ENCODE assay signal across 9 cellular contexts in the genomic region with DNA sequence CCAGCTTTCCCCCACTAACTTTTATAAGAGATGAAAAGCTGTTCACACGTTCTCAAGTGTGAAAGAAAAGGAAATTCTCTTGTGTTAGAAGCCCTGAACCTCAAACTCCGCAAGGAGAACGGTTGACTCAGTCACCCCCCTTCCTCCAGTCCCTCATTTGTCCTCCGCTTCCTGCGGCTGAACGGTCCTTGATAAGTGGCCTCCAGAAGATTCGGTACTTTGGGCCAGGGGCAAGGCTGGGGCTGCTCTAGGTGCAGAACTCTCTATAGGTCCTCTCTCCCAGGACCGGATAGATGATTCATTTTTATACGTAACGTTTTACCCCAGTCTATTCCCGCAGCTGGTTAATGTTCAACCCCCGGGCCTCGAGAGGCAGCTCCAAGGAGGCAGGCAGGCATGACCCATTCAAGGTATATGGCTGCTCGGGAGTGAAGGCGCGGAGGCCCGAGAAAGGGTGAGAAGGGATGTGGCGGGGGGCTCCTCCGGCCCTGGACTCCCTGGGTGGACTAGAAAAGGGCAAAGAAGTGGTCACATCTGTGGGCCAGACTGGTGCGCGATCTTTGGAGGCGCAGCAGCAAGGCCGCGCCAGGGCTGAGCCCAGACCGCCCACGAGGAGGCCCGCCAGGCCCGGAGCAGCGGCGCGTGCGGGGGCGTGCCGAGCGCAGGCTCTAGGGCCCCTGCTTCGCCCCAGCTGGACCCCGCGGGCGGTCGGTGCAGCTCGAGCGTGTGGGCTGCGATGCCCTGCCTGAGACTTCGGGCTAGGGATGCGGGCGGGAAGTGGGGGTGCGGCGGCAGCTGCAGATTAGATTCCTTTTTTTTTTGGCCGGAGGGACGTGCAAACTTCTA. TPM values are rescaled to one million over a fixed set of nuclear protein-coding genes. Genes with fewer than 3 reads are reported as not detected.
A peak's percentile ranks its signal among the peaks of the same experiment; 100 is the strongest.
DNase-seq lines count a peak whose midpoint lies in the region; ATAC-seq and FAIRE-seq lines count a peak whose summit lies in the region.
"Had no signal": no experiment of that assay in that cellular context is flagged by ENCODE, and none has a peak within 500 bp of the region (broad histone marks: within the 10 kb centered on the region; RNA-seq: fewer than 3 reads in every experiment).

No MANE protein-coding gene starts in this region.

- DNase-seq in GM03348 (ENCODE audit: low spot score) (peak; percentile 51), left colon (peak; percentile 56 to 61), NCI-H2107 treated with DMSO at 0.1 percent for 48 hours (lab: John Stamatoyannopoulos, UW; ENCODE audit: unreplicated experiment) (no peak), GF-D8 (lab: John Stamatoyannopoulos, UW) (no peak), frontal cortex (ENCODE audit: low spot score in 2 of 2) (no peak), NCI-H82 (lab: John Stamatoyannopoulos, UW) (no peak)

- ATAC-seq in GM21515 (IDR thresholded peaks at IDR 0.05; ENCODE audit: unreplicated experiment), result peak; percentile 81
- ATAC-seq in HG03520 (IDR thresholded peaks at IDR 0.05; ENCODE audit: unreplicated experiment), result peak; percentile 60
- peak; percentile 96 for ATAC-seq in left colon

- FAIRE-seq in frontal cortex (lab: Jason Lieb, UNC), result no peak

- intact Hi-C loops in left colon (cut with DNase I, micrococcal nuclease), result no loop called here

RNA-seq across cellular contexts. Expression of gene PITX2, which starts 11.7 kb away (rescaled TPM):
- total RNA-seq in left colon, result 1 to 10 TPM; 1.1 TPM
- total RNA-seq in frontal cortex, result not detected
- total RNA-seq: G401 had no signal

Comparison
In these comparisons a context has a peak if more than half of its experiments do, and no peak if none do; other contexts are left out.
1. DNase-seq: peak in GM03348 (single experiment) and left colon (2 of 2); none in NCI-H2107 treated with DMSO at 0.1 percent for 48 hours (single experiment), GF-D8 (single experiment), frontal cortex (0 of 2) and NCI-H82 (single experiment).
2. Peak in every context shown above with its lines, with median percentiles within 50 percentile points of each other: ATAC-seq.